In the genomic region with DNA sequence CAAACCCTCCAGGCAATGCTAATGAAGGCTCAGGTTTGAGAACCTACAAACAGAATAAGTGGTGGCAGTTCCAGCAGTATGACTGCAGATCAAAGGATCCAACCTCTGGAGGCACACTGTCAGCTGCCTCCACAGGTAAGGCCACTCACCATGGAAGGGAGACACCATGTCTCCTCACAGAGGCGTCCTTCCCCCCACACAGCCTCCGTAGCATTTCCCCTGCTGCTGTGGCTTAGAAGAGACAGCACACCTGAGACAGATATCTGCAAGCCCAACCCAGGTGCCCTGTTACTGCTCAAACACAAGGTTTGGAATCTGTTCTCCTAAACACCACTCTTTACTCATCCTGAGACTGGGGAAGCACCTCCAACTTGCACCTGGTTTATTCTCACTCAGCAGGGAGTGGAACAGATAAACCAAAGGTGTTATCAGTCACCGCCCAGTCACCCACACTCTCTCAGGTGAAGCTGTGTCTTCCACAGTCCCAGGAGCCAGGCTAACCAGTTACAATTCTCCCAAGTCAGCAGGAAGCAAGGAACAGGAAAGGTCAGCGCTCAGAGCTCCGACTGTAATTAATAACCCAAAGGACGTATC, we compare ENCODE assay signal across 15 cellular contexts.
DNase-seq lines count a peak whose midpoint lies in the region; ATAC-seq and TF ChIP-seq lines count a peak whose summit lies in the region.
"Had no signal": no experiment of that assay in that cellular context is flagged by ENCODE, and none has a peak within 500 bp of the region (broad histone marks: within the 10 kb centered on the region; RNA-seq: fewer than 3 reads in every experiment).

No MANE protein-coding gene starts in this region.

- peak overlapping the region; percentile 28 for H3K4me3 Mint-ChIP-seq in nephron progenitor cell
- H3K4me3 Mint-ChIP-seq in type B pancreatic cell: peak overlapping the region; percentile 15
- H3K4me3 Mint-ChIP-seq in GM23338: no peak overlapping the region
- H3K4me3 Mint-ChIP-seq: CD14-positive monocyte had no signal

- TF ChIP-seq CTCF in epithelial cell of esophagus (IDR thresholded peaks at IDR 0.05; ENCODE audit: insufficient read depth, low read depth, low read length, missing control alignments) (no peak), nephron progenitor cell (IDR thresholded peaks at IDR 0.05) (no peak), type B pancreatic cell (conservative IDR thresholded peaks at IDR 0.05) (no peak), GM23338 (conservative IDR thresholded peaks at IDR 0.05; ENCODE audit: low read depth in 2 of 2) (no peak), suprapubic skin (IDR thresholded peaks at IDR 0.05) (no peak)

- H2AFZ ChIP-seq in GM23338: no peak overlapping the region
- H2AFZ ChIP-seq: PC-9 had no signal

- H3K4me3 ChIP-seq in epithelial cell of esophagus (ENCODE audit: low read length): no peak overlapping the region
- H3K4me3 ChIP-seq in GM23338: no peak overlapping the region
- no peak overlapping the region for H3K4me3 ChIP-seq in suprapubic skin
- H3K4me3 ChIP-seq: PC-9 had no signal

- peaks cover 17% of the 10 kb centered on the region; the same call in 1 of the 2 replicates for H3K4me1 ChIP-seq in GM23338 (ENCODE audit: insufficient read depth)
- peaks cover 13% of the 10 kb centered on the region for H3K4me1 ChIP-seq in suprapubic skin

- no peak overlapping the region for H3K4me2 ChIP-seq in GM23338
- H3K4me2 ChIP-seq: PC-9 had no signal

- H3K9me2 ChIP-seq in GM23338 (ENCODE audit: insufficient read depth): no peaks in the 10 kb centered on the region

- H3F3A ChIP-seq in GM23338 (replicated peaks; ENCODE audit: low read depth): no peaks in the 10 kb centered on the region

- H3K4me1 Mint-ChIP-seq in nephron progenitor cell (peaks cover 46% of the 10 kb centered on the region), type B pancreatic cell (ENCODE audit: unreplicated experiment) (peaks cover 41% of the 10 kb centered on the region), GM23338 (peaks cover 52% of the 10 kb centered on the region)
- H3K4me1 Mint-ChIP-seq: CD14-positive monocyte had no signal

- H3K9me3 Mint-ChIP-seq in activated naive CD4-positive, alpha-beta T cell treated with anti-CD3 and anti-CD28 coated beads, Interleukin-2, amount 50 U/mL, for 72 hours: no peaks in the 10 kb centered on the region
- H3K9me3 Mint-ChIP-seq in nephron progenitor cell (peaks cover 9% of the 10 kb centered on the region), type B pancreatic cell (no peaks in the 10 kb centered on the region), GM23338 (no peaks in the 10 kb centered on the region; the same call in 2 of the 3 replicates)

- H3K27me3 ChIP-seq in GM23338 (ENCODE audit: insufficient read depth): peaks cover 4% of the 10 kb centered on the region; the same call in 1 of the 2 replicates
- no peaks in the 10 kb centered on the region for H3K27me3 ChIP-seq in suprapubic skin

- peak; percentile 57 to 69 for ATAC-seq in activated naive CD4-positive, alpha-beta T cell treated with anti-CD3 and anti-CD28 coated beads, Interleukin-2, amount 50 U/mL, for 72 hours
- no peak for ATAC-seq in GM23338

- no peaks in the 10 kb centered on the region for H3K79me2 ChIP-seq in GM23338 (replicated peaks; ENCODE audit: insufficient read depth)

- no peak for TF ChIP-seq POLR2A in suprapubic skin (IDR thresholded peaks at IDR 0.05)

- 88% methylated on average over 6 of the region's 6 CpGs for WGBS in suprapubic skin

- no peaks in the 10 kb centered on the region for H3K36me3 Mint-ChIP-seq in activated naive CD4-positive, alpha-beta T cell treated with anti-CD3 and anti-CD28 coated beads, Interleukin-2, amount 50 U/mL, for 72 hours
- H3K36me3 Mint-ChIP-seq in nephron progenitor cell (ENCODE audit: low read depth) (no peaks in the 10 kb centered on the region), type B pancreatic cell (no peaks in the 10 kb centered on the region), GM23338 (ENCODE audit: low read depth) (no peaks in the 10 kb centered on the region)
- H3K36me3 Mint-ChIP-seq: CD14-positive monocyte had no signal

- no peak for TF ChIP-seq EP300 in suprapubic skin (IDR thresholded peaks at IDR 0.05)

- no peaks in the 10 kb centered on the region for H3K27me3 Mint-ChIP-seq in nephron progenitor cell (ENCODE audit: low read depth, poor library complexity)
- H3K27me3 Mint-ChIP-seq in type B pancreatic cell: no peaks in the 10 kb centered on the region
- peaks cover 13% of the 10 kb centered on the region for H3K27me3 Mint-ChIP-seq in GM23338 (ENCODE audit: insufficient read depth, low read depth, poor library complexity)

- H3K27ac ChIP-seq in GM23338 (ENCODE audit: low read depth) (no peak overlapping the region), suprapubic skin (no peak overlapping the region)
- H3K27ac ChIP-seq: PC-9 had no signal

- H3K9me3 ChIP-seq in suprapubic skin: no peaks in the 10 kb centered on the region
- H3K9me3 ChIP-seq: Caco-2 had no signal

- H3K36me3 ChIP-seq in GM23338 (ENCODE audit: insufficient read depth): no peaks in the 10 kb centered on the region
- H3K36me3 ChIP-seq in suprapubic skin: no peaks in the 10 kb centered on the region

- H3K27ac Mint-ChIP-seq in activated naive CD4-positive, alpha-beta T cell treated with anti-CD3 and anti-CD28 coated beads, Interleukin-2, amount 50 U/mL, for 72 hours: no peak overlapping the region
- H3K27ac Mint-ChIP-seq in nephron progenitor cell (no peak overlapping the region), type B pancreatic cell (peak overlapping the region; percentile 30), GM23338 (no peak overlapping the region)

- no peaks in the 10 kb centered on the region for H4K20me1 ChIP-seq in GM23338 (replicated peaks; ENCODE audit: insufficient read depth)

- no peak for DNase-seq in activated naive CD4-positive, alpha-beta T cell treated with anti-CD3 and anti-CD28 coated beads, Interleukin-2, amount 50 U/mL, for 72 hours (ENCODE audit: low spot score in 2 of 2)
- DNase-seq in activated naive CD4-positive, alpha-beta T cell treated with Interleukin-2 at 50 U/mL for 16 hours: no peak
- DNase-seq in epithelial cell of esophagus (ENCODE audit: low read depth) (peak; percentile 28), nephron progenitor cell (no peak), type B pancreatic cell (ENCODE audit: extremely low spot score, unreplicated experiment) (no peak), GM23338 (ENCODE audit: low spot score) (no peak), suprapubic skin (ENCODE audit: low spot score in 2 of 2) (no peak)
- DNase-seq: Caco-2, DMS153, NCI-H1048, NCI-H1436 treated with DMSO at 0.1 percent for 48 hours, NCI-H2081, NCI-H748 treated with DMSO at 0.1 percent for 48 hours, PC-9 had no signal

TF ChIP-seq in GM23338, 12 proteins besides CTCF, POLR2A, EP300 and RAD21 (continues in another document):
- TF ChIP-seq ETS1 (IDR thresholded peaks at IDR 0.05) (no peak), EZH2 (IDR thresholded peaks at IDR 0.05; ENCODE audit: low read depth, unreplicated experiment) (no peak), ZNF114 (CRISPR knock-in tag; IDR thresholded peaks at IDR 0.05) (no peak), STAT1 (IDR thresholded peaks at IDR 0.05; ENCODE audit: unreplicated experiment) (no peak), JUNB (IDR thresholded peaks at IDR 0.05; ENCODE audit: unreplicated experiment) (no peak), NANOG (IDR thresholded peaks at IDR 0.05; ENCODE audit: borderline replicate concordance) (no peak), ZNF331 (CRISPR knock-in tag; IDR thresholded peaks at IDR 0.05; ENCODE audit: low read depth) (no peak)
